13 cellular contexts compared by ENCODE assay signal in genomic region chr1:180365039-180365438, GRCh38.
DNase-seq lines count a peak whose midpoint lies in the region; ATAC-seq, FAIRE-seq and TF ChIP-seq lines count a peak whose summit lies in the region.
"Had no signal": no experiment of that assay in that cellular context is flagged by ENCODE, and none has a peak within 500 bp of the region (broad histone marks: within the 10 kb centered on the region; RNA-seq: fewer than 3 reads in every experiment).

No MANE protein-coding gene starts in this region.

- no peak for TF ChIP-seq POLR2A in prostate gland (IDR thresholded peaks at IDR 0.05)

- TF ChIP-seq RAD21 in Ishikawa (IDR thresholded peaks at IDR 0.05; ENCODE audit: low read depth): peak; percentile 35; the same call in 1 of the 2 replicates

- H3K4me1 ChIP-seq in kidney (ENCODE audit: control insufficient read depth in 1 of 2, insufficient read depth in 1 of 2, low read depth in 1 of 2, low read length in 2 of 2): no peaks in the 10 kb centered on the region
- H3K4me1 ChIP-seq in prostate gland (replicated peaks): no peaks in the 10 kb centered on the region
- H3K4me1 ChIP-seq: transverse colon had no signal

- H3K9ac ChIP-seq in kidney (ENCODE audit: low read length in 2 of 2): no peak overlapping the region

- H3K4me3 ChIP-seq in kidney (ENCODE audit: low read length in 2 of 2) (no peak overlapping the region), prostate gland (no peak overlapping the region)
- H3K4me3 ChIP-seq: transverse colon had no signal

- intact Hi-C loops in kidney (cut with DNase I) (no loop called here), prostate gland (cut with DNase I) (no loop called here)

- ATAC-seq in HG03159 (IDR thresholded peaks at IDR 0.05; ENCODE audit: unreplicated experiment) (no peak), GM19452 (IDR thresholded peaks at IDR 0.05; ENCODE audit: unreplicated experiment) (no peak), HG03571 (IDR thresholded peaks at IDR 0.05; ENCODE audit: unreplicated experiment) (no peak)

- WGBS in prostate gland: 95% methylated on average over 3 of the region's 3 CpGs

- no peaks in the 10 kb centered on the region for H3K27me3 ChIP-seq in prostate gland (replicated peaks; ENCODE audit: insufficient read depth)
- H3K27me3 ChIP-seq: transverse colon had no signal

- H3K9me3 ChIP-seq in kidney (ENCODE audit: control insufficient read depth in 1 of 2, low read length in 2 of 2) (no peaks in the 10 kb centered on the region), prostate gland (no peaks in the 10 kb centered on the region)
- H3K9me3 ChIP-seq: transverse colon had no signal

- no peak for TF ChIP-seq EP300 in Ishikawa (IDR thresholded peaks at IDR 0.05; ENCODE audit: borderline replicate concordance)

- DNase-seq in D341Med (ENCODE audit: low spot score) (peak; percentile 33), RPMI7951 (ENCODE audit: low read depth) (peak; percentile 9), kidney (no peak), prostate gland (ENCODE audit: low spot score) (no peak)
- DNase-seq: activated CD4-positive, CD25-positive, alpha-beta regulatory T cell treated with anti-CD3 and anti-CD28 coated beads, Interleukin-2, amount 50 U/mL, for 72 hours; activated naive CD8-positive, alpha-beta T cell treated with anti-CD3 and anti-CD28 coated beads for 36 hours; effector CD8-positive, alpha-beta T cell; NK-92 treated with Interleukin-12 subunit alpha and Interleukin-12 subunit beta, amount 100 ng/mL, for 24 hours; transverse colon had no signal

- no peak for FAIRE-seq in kidney (lab: Jason Lieb, UNC)

- no peak overlapping the region for H3K27ac ChIP-seq in kidney (ENCODE audit: low read depth in 2 of 2, low read length in 2 of 2)
- no peak overlapping the region for H3K27ac ChIP-seq in prostate gland
- H3K27ac ChIP-seq: transverse colon had no signal

- peak; percentile 48 for TF ChIP-seq CTCF in kidney (IDR thresholded peaks at IDR 0.05; ENCODE audit: borderline replicate concordance, extremely low read depth, insufficient read depth)
- no peak for TF ChIP-seq CTCF in prostate gland (IDR thresholded peaks at IDR 0.05)

- H3K36me3 ChIP-seq in kidney (ENCODE audit: control insufficient read depth in 1 of 2, insufficient read depth in 2 of 2, low read length in 2 of 2) (no peaks in the 10 kb centered on the region), prostate gland (no peaks in the 10 kb centered on the region)
- H3K36me3 ChIP-seq: transverse colon had no signal

TF ChIP-seq in Ishikawa, 13 proteins besides CTCF, POLR2A, EP300 and RAD21:
- TF ChIP-seq MAX (IDR thresholded peaks at IDR 0.05): no peak
- no peak for TF ChIP-seq YY1 (IDR thresholded peaks at IDR 0.05; ENCODE audit: low read depth)
- TF ChIP-seq REST (IDR thresholded peaks at IDR 0.05; ENCODE audit: low read depth): no peak
- no peak for TF ChIP-seq TCF12 (IDR thresholded peaks at IDR 0.05; ENCODE audit: low read depth)

Comparison
In these comparisons a context has a peak if more than half of its experiments do, and no peak if none do; other contexts are left out.
1. DNase-seq: peak in D341Med (single experiment) and RPMI7951 (single experiment); none in kidney (single experiment) and prostate gland (single experiment).